19 cellular contexts compared by ENCODE assay signal in genomic region chr12:43912851-43913250, GRCh38.
"Had no signal": no experiment of that assay in that cellular context is flagged by ENCODE, and none has a peak within 500 bp of the region (broad histone marks: within the 10 kb centered on the region; RNA-seq: fewer than 3 reads in every experiment).

No MANE protein-coding gene starts in this region.

- H3K9me3 ChIP-seq: gastroesophageal sphincter, left ventricle myocardium inferior, lower lobe of right lung, pancreas had no signal

- H3K4me1 ChIP-seq: gastroesophageal sphincter, lower lobe of right lung, neural progenitor cell, pancreas had no signal

- H3K36me3 Mint-ChIP-seq: immature natural killer cell; memory B cell; natural killer cell treated with Interleukin-12 subunit alpha and Interleukin-12 subunit beta and Interleukin-15 and Interleukin-18, amount 100 ng/mL, for 72 hours; neural progenitor cell had no signal

- H3K4me1 Mint-ChIP-seq: immature natural killer cell, neural progenitor cell had no signal

- ATAC-seq: gastroesophageal sphincter; lower lobe of right lung; natural killer cell treated with Interleukin-12 subunit alpha and Interleukin-12 subunit beta and Interleukin-15 and Interleukin-18, amount 100 ng/mL, for 72 hours; pancreas; right cardiac atrium had no signal

- H3K4me3 ChIP-seq: gastroesophageal sphincter, left ventricle myocardium inferior, lower lobe of right lung, neural progenitor cell, pancreas had no signal

- H3K9me3 Mint-ChIP-seq: immature natural killer cell; memory B cell; natural killer cell treated with Interleukin-12 subunit alpha and Interleukin-12 subunit beta and Interleukin-15 and Interleukin-18, amount 100 ng/mL, for 72 hours; neural progenitor cell had no signal

- DNase-seq: dermis blood vessel endothelial cell; erythroblast; glutamatergic neuron; immature natural killer cell; left ventricle myocardium inferior; lower lobe of right lung; midbrain; nucleus accumbens; pancreas; right cardiac atrium; small intestine; stimulated activated CD4-positive, alpha-beta T cell treated with anti-CD3 and anti-CD28 coated beads, Interleukin-12 subunit alpha, Interleukin-12 subunit beta, amount 100 ng/mL, for 4 hours; stimulated activated naive CD4-positive, alpha-beta T cell treated with Interleukin-2 at 50 U/mL for 16 hours; trophoblast cell had no signal

- H3K36me3 ChIP-seq: gastroesophageal sphincter, left ventricle myocardium inferior, lower lobe of right lung, neural progenitor cell, pancreas had no signal

- H3K27me3 Mint-ChIP-seq: memory B cell; natural killer cell treated with Interleukin-12 subunit alpha and Interleukin-12 subunit beta and Interleukin-15 and Interleukin-18, amount 100 ng/mL, for 72 hours; progenitor cell of endocrine pancreas had no signal

- H3K27ac Mint-ChIP-seq: immature natural killer cell; memory B cell; natural killer cell treated with Interleukin-12 subunit alpha and Interleukin-12 subunit beta and Interleukin-15 and Interleukin-18, amount 100 ng/mL, for 72 hours; neural progenitor cell; progenitor cell of endocrine pancreas had no signal

- H3K27me3 ChIP-seq: gastroesophageal sphincter, neural progenitor cell, pancreas had no signal

- H3K4me3 Mint-ChIP-seq: immature natural killer cell; memory B cell; natural killer cell treated with Interleukin-12 subunit alpha and Interleukin-12 subunit beta and Interleukin-15 and Interleukin-18, amount 100 ng/mL, for 72 hours; neural progenitor cell had no signal
